Comparison of ENCODE assay signal across 20 cellular contexts in genomic region chr12:27382126-27382795, GRCh38. TPM values are rescaled to one million over a fixed set of nuclear protein-coding genes. Genes with fewer than 3 reads are reported as not detected.
DNase-seq lines count a peak whose midpoint lies in the region; FAIRE-seq and TF ChIP-seq lines count a peak whose summit lies in the region.
"Had no signal": no experiment of that assay in that cellular context is flagged by ENCODE, and none has a peak within 500 bp of the region (broad histone marks: within the 10 kb centered on the region; RNA-seq: fewer than 3 reads in every experiment).

No MANE protein-coding gene starts in this region.

- no peak overlapping the region for H3K27ac ChIP-seq in H1 (ENCODE audit: low read depth, low read length)
- H3K27ac ChIP-seq: tibial artery, VCaP had no signal

- POLR2A ChIA-PET in H1 (lab: Charles Lee; ENCODE audit: partially characterized antibody) = interaction anchor here (0.7 to 1.3 kb wide), 4 partner anchors 50 to 201 kb away, joined by 3 to 4 read pairs (median 3); partner anchors contain the start of gene BMAL2

- no peak overlapping the region for H4K8ac ChIP-seq in H1 (ENCODE audit: extremely low read depth, insufficient read depth, low read length)

- no peak for TF ChIP-seq POLR2A in H1 (IDR thresholded peaks at IDR 0.05; ENCODE audit: control extremely low read depth in 1 of 2, low read depth in 2 of 2, low read length in 2 of 2)

- no peak overlapping the region for H4K5ac ChIP-seq in H1 (ENCODE audit: insufficient read length, low read depth, low read length)

- no peaks in the 10 kb centered on the region for H3K9me3 ChIP-seq in H1 (ENCODE audit: insufficient read depth in 2 of 2, low read depth in 1 of 2, low read length in 1 of 2)
- H3K9me3 ChIP-seq: tibial artery had no signal

- H4K20me1 ChIP-seq in H1 (replicated peaks in 1 of 2; ENCODE audit: control insufficient read depth in 1 of 2, insufficient read depth in 2 of 2, low read length in 2 of 2) = no peaks in the 10 kb centered on the region

- whole genome bisulfite sequencing in H1 (ENCODE audit: extremely low coverage in 1 of 2, insufficient coverage in 1 of 2, insufficient read length in 1 of 2, insufficient replicate concordance in 2 of 2, low coverage in 1 of 2, low lambda C conversion rate in 2 of 2, missing lambda C conversion rate in 1 of 2), 2 experiments = 92% methylated on average over 9 of the region's 9 CpGs; no CpG with 5 or more reads in 1 of the 2 experiments

- H3K14ac ChIP-seq in H1 (ENCODE audit: insufficient read length) = no peak overlapping the region

- no peak overlapping the region for H3K4ac ChIP-seq in H1 (replicated peaks; ENCODE audit: insufficient read length, low read depth, low read length)

- H2BK5ac ChIP-seq in H1 (ENCODE audit: low read depth, low read length) = 0 out of 2 replicates have a peak overlapping the region, but pooled peaks have one; percentile 8

- no peak overlapping the region for H3K56ac ChIP-seq in H1 (replicated peaks; ENCODE audit: insufficient read length, low read depth, low read length)

- H3K4me3 ChIP-seq in H1 (ENCODE audit: extremely low read depth in 1 of 4, insufficient read depth in 2 of 4, low read depth in 3 of 4, low read length in 4 of 4) = no peak overlapping the region
- H3K4me3 ChIP-seq: lung, tibial artery had no signal

- H3K36me3 ChIP-seq in H1 (ENCODE audit: control insufficient read depth in 2 of 4, insufficient read depth in 4 of 4, low read length in 3 of 4) = peaks cover 0 to 3% (median 0%) of the 10 kb centered on the region in 4 experiments; a peak in 2 of 8 replicates
- H3K36me3 ChIP-seq: tibial artery had no signal

- no peaks in the 10 kb centered on the region for H3K27me3 ChIP-seq in H1 (replicated peaks in 1 of 4; ENCODE audit: control insufficient read depth in 3 of 4, extremely low read depth in 1 of 4, insufficient read depth in 3 of 4, low read length in 3 of 4)
- H3K27me3 ChIP-seq: tibial artery had no signal

- H3K9ac ChIP-seq in H1 (replicated peaks in 1 of 4; ENCODE audit: extremely low read depth in 1 of 4, low read depth in 3 of 4, low read length in 3 of 4) = no peak overlapping the region

- no peak overlapping the region for H4K91ac ChIP-seq in H1 (replicated peaks; ENCODE audit: insufficient read length, low read length)

- H3K4me1 ChIP-seq in H1 (replicated peaks in 1 of 4; ENCODE audit: control insufficient read depth in 3 of 4, insufficient read depth in 4 of 4, low read length in 3 of 4) = no peaks in the 10 kb centered on the region
- H3K4me1 ChIP-seq: tibial artery had no signal

- DNase-seq in GOT3 (lab: John Stamatoyannopoulos, UW) = peak; percentile 46
- no peak for DNase-seq in H1 (ENCODE audit: low read depth in 1 of 2, low spot score in 2 of 2)
- DNase-seq in kidney tubule cell (ENCODE audit: low spot score) = peak; percentile 86
- DNase-seq in foreskin melanocyte = no peak
- DNase-seq in UCSD-AML1 (lab: John Stamatoyannopoulos, UW; ENCODE audit: unreplicated experiment) = no peak
- no peak for DNase-seq in NCI-H2227 treated with DMSO at 0.1 percent for 48 hours (lab: John Stamatoyannopoulos, UW)
- no peak for DNase-seq in KG1 (lab: John Stamatoyannopoulos, UW)
- DNase-seq: activated CD4-positive, alpha-beta memory T cell treated with anti-CD3 and anti-CD28 coated beads, Interleukin-2, amount 10 ng/mL, durations not matched to agents 7 days and 5 days; activated naive CD8-positive, alpha-beta T cell treated with anti-CD3 and anti-CD28 coated beads, Interleukin-2, amount 10 ng/mL, durations not matched to agents 7 days and 5 days; activated T-cell treated with anti-CD3 and anti-CD28 coated beads, Interleukin-2, amount 50 U/mL, for 48 hours; caudate nucleus; DMS53; effector memory CD4-positive, alpha-beta T cell; naive thymus-derived CD4-positive, alpha-beta T cell; NCI-H1930; NCI-H446 treated with DMSO at 0.1 percent for 48 hours; stimulated activated CD4-positive, alpha-beta T cell treated with anti-CD3 and anti-CD28 coated beads, Interleukin-12 subunit alpha, Interleukin-12 subunit beta, amount 100 ng/mL, for 4 hours; tibial artery had no signal

- no peak overlapping the region for H2BK120ac ChIP-seq in H1 (replicated peaks; ENCODE audit: low read depth, low read length)

- H2AK5ac ChIP-seq in H1 (ENCODE audit: low read depth, low read length) = no peak overlapping the region

- H3K18ac ChIP-seq in H1 (ENCODE audit: extremely low read depth, low read length) = no peak overlapping the region

- no peaks in the 10 kb centered on the region for H3K23me2 ChIP-seq in H1 (ENCODE audit: low read depth, low read length)

- TF ChIP-seq RAD21 in H1 (IDR thresholded peaks at IDR 0.05 in 1 of 2, conservative IDR thresholded peaks at IDR 0.05 in 1 of 2; ENCODE audit: low read depth in 2 of 2, low read length in 2 of 2) = no peak

- H3K23ac ChIP-seq in H1 (ENCODE audit: insufficient read length) = no peak overlapping the region

- no peak overlapping the region for H2BK20ac ChIP-seq in H1 (ENCODE audit: low read length)

- no peak overlapping the region for H2BK15ac ChIP-seq in H1 (ENCODE audit: low read length)

- FAIRE-seq in H1 (lab: Jason Lieb, UNC) = no peak

- no peak for TF ChIP-seq EP300 in H1 (IDR thresholded peaks at IDR 0.05; ENCODE audit: borderline replicate concordance in 1 of 2, low read depth in 2 of 2, low read length in 2 of 2)

- no peaks in the 10 kb centered on the region for H3K79me1 ChIP-seq in H1 (ENCODE audit: low read depth, low read length)

- TF ChIP-seq CTCF in H1 (IDR thresholded peaks at IDR 0.05; ENCODE audit: control extremely low read depth in 1 of 3, insufficient read depth in 1 of 3, low read depth in 1 of 3, low read length in 3 of 3) = no peak

- H3K4me2 ChIP-seq in H1 (ENCODE audit: insufficient read depth in 1 of 2, low read depth in 2 of 2, low read length in 2 of 2) = no peak overlapping the region

- CTCF ChIA-PET in H1 (lab: Charles Lee; ENCODE audit: partially characterized antibody) = interaction anchor here (0.6 to 1.5 kb wide), 3 partner anchors 17 to 366 kb away, joined by 3 to 5 read pairs (median 4); no protein-coding TSS in a partner anchor

- H3K79me2 ChIP-seq in H1 (ENCODE audit: control insufficient read depth in 1 of 2, insufficient read depth in 2 of 2, low read length in 2 of 2) = no peaks in the 10 kb centered on the region

- no peak overlapping the region for H2BK12ac ChIP-seq in H1 (ENCODE audit: low read depth, low read length)

- no peak overlapping the region for H2AFZ ChIP-seq in H1 (ENCODE audit: low read length)

TF ChIP-seq in H1, 55 proteins besides CTCF, POLR2A, EP300 and RAD21 (continues in another document):
- TF ChIP-seq HDAC6 (IDR thresholded peaks at IDR 0.05; ENCODE audit: low read depth, low read length) (no peak), BCL11A (IDR thresholded peaks at IDR 0.05; ENCODE audit: low read depth in 2 of 2, low read length in 2 of 2) (no peak), PHF8 (conservative IDR thresholded peaks at IDR 0.05; ENCODE audit: low read depth, low read length) (no peak), CHD2 (IDR thresholded peaks at IDR 0.05; ENCODE audit: low read length) (no peak), BRCA1 (IDR thresholded peaks at IDR 0.05; ENCODE audit: low read depth, low read length) (no peak), KDM5A (IDR thresholded peaks at IDR 0.05; ENCODE audit: low read length) (no peak), GABPA (IDR thresholded peaks at IDR 0.05; ENCODE audit: borderline replicate concordance, insufficient read depth, low read length) (no peak), CREB1 (IDR thresholded peaks at IDR 0.05) (no peak), ASH2L (IDR thresholded peaks at IDR 0.05; ENCODE audit: low read length) (no peak), EZH2 (IDR thresholded peaks at IDR 0.05; ENCODE audit: low read depth, low read length, severe bottlenecking) (no peak), CTBP2 (IDR thresholded peaks at IDR 0.05; ENCODE audit: borderline replicate concordance, insufficient read depth, insufficient read length, low read length) (no peak), SP1 (IDR thresholded peaks at IDR 0.05; ENCODE audit: low read depth, low read length) (no peak), MAFK (IDR thresholded peaks at IDR 0.05; ENCODE audit: low read depth, low read length) (no peak), RFX5 (IDR thresholded peaks at IDR 0.05; ENCODE audit: borderline replicate concordance, low read depth, low read length) (no peak)

RNA-seq across cellular contexts. Expression of gene BMAL2, which starts 49.6 kb away (rescaled TPM):
- 20.6 and 22.8 TPM in 2 replicates for total RNA-seq in H1 (2021; fragmentation: NEBNext Ultra II Directional; extraction: Animal tissue kit (Norgen Biotek cat#: 25700))
- polyA plus RNA-seq in H1 (2011; rRNA removed) = 1.8 and 3.2 TPM in 2 replicates
- 3.4 TPM for polyA plus RNA-seq in H1 (2011; cell fraction: cytosol; rRNA removed)
- 3.8 TPM for polyA plus RNA-seq in H1 (2011; cell fraction: nucleus; rRNA removed)
- polyA plus RNA-seq in H1 (2012, experiment 1 of 2) = 7.4 to 11.0 TPM (median 9.1 TPM) in 4 replicates
- 0.96 TPM for polyA plus RNA-seq in H1 (2012, experiment 2 of 2)
- 9.2 TPM for polyA plus RNA-seq in H1 (2013, experiment 1 of 2)
- 8.0 TPM for polyA plus RNA-seq in H1 (2013, experiment 2 of 2)
- polyA minus RNA-seq in H1 (2011; rRNA and poly(A)+ RNA removed) = 9.8 and 13.0 TPM in 2 replicates
- polyA minus RNA-seq in H1 (2011; cell fraction: cytosol; rRNA and poly(A)+ RNA removed) = 6.4 TPM
- polyA minus RNA-seq in H1 (2011; cell fraction: nucleus; rRNA and poly(A)+ RNA removed) = 20.3 TPM
- polyA plus RNA-seq: naive thymus-derived CD4-positive, alpha-beta T cell had no signal

Comparison
In these comparisons a context has a peak if more than half of its experiments do, and no peak if none do; other contexts are left out.
1. DNase-seq: peak in GOT3 (single experiment) and kidney tubule cell (single experiment); none in H1 (0 of 2), foreskin melanocyte (single experiment), UCSD-AML1 (single experiment), NCI-H2227 treated with DMSO at 0.1 percent for 48 hours (single experiment) and KG1 (single experiment).